ENCODE assay signal across 1 cellular context in genomic region chr2:241910604-241911520, GRCh38.
TF ChIP-seq lines count a peak whose summit lies in the region.

No MANE protein-coding gene starts in this region.

TF ChIP-seq in HepG2, 621 proteins besides CTCF, POLR2A, EP300 and RAD21:
- TF ChIP-seq NR2F1 (CRISPR knock-in tag; IDR thresholded peaks at IDR 0.05) (no peak), ZNF780A (CRISPR knock-in tag; IDR thresholded peaks at IDR 0.05) (no peak), ZNF576 (CRISPR knock-in tag; IDR thresholded peaks at IDR 0.05) (no peak), STAT6 (CRISPR knock-in tag; IDR thresholded peaks at IDR 0.05; ENCODE audit: borderline replicate concordance) (no peak), ZKSCAN1 (IDR thresholded peaks at IDR 0.05; ENCODE audit: low read length) (no peak), HNF1A (IDR thresholded peaks at IDR 0.05; ENCODE audit: low read depth) (no peak), HNF1A (CRISPR knock-in tag; IDR thresholded peaks at IDR 0.05; ENCODE audit: borderline replicate concordance) (no peak), ZNF282 (IDR thresholded peaks at IDR 0.05; ENCODE audit: partially characterized antibody) (peak; percentile 26), TEF (CRISPR knock-in tag; IDR thresholded peaks at IDR 0.05) (no peak), SYNCRIP (IDR thresholded peaks at IDR 0.05; ENCODE audit: insufficient read depth, low read depth, low read length) (no peak), FOXO4 (CRISPR knock-in tag; conservative IDR thresholded peaks at IDR 0.05) (no peak), RORA (CRISPR knock-in tag; IDR thresholded peaks at IDR 0.05) (no peak), KLF13 (CRISPR knock-in tag; IDR thresholded peaks at IDR 0.05) (no peak), NONO (IDR thresholded peaks at IDR 0.05) (peak; percentile 94), NONO (CRISPR knock-in tag; conservative IDR thresholded peaks at IDR 0.05) (no peak)
